ENCODE assay signal across 10 cellular contexts in genomic region chr12:58916891-58917570, GRCh38. TPM values are rescaled to one million over a fixed set of nuclear protein-coding genes. Genes with fewer than 3 reads are reported as not detected.
DNase-seq lines count a peak whose midpoint lies in the region; ATAC-seq and TF ChIP-seq lines count a peak whose summit lies in the region.
"Had no signal": no experiment of that assay in that cellular context is flagged by ENCODE, and none has a peak within 500 bp of the region (broad histone marks: within the 10 kb centered on the region; RNA-seq: fewer than 3 reads in every experiment).

No MANE protein-coding gene starts in this region.

- H3K27ac ChIP-seq in heart left ventricle (peak overlapping the region in 10 of 12 donors; percentile 14 to 96 (median 74)), aorta (ENCODE audit: low read depth in 1 of 2, low read length in 2 of 2) (peak overlapping the region in 1 of 2 donors; percentile 22)

- no peak for TF ChIP-seq POLR2A in heart left ventricle (IDR thresholded peaks at IDR 0.05)

- 46 to 59% (median 57%) methylated on average over 6 of the region's 6 CpGs for WGBS in heart left ventricle, 4 donors
- 3 to 4% methylated on average over 6 of the region's 6 CpGs for WGBS in aorta, 2 donors

- ATAC-seq in heart left ventricle (no peak), left cardiac atrium (no peak), aorta (ENCODE audit: low FRiP score) (no peak)

- no peak for TF ChIP-seq CTCF in heart left ventricle (IDR thresholded peaks at IDR 0.05)

- H3K27me3 ChIP-seq in heart left ventricle (no peaks in the 10 kb centered on the region), endocrine pancreas (ENCODE audit: control insufficient read depth, insufficient read depth, low read length) (no peaks in the 10 kb centered on the region), mucosa of stomach (ENCODE audit: control insufficient read depth, insufficient read depth, low read length) (no peaks in the 10 kb centered on the region), aorta (ENCODE audit: control insufficient read depth in 1 of 2, insufficient read depth in 2 of 2, low read length in 1 of 2) (no peaks in the 10 kb centered on the region)

- DNase-seq in heart left ventricle (no peak), left cardiac atrium (no peak), aorta (no peak), NCI-H1694 (lab: John Stamatoyannopoulos, UW) (no peak), hippocampal formation (lab: John Stamatoyannopoulos, UW) (no peak)
- DNase-seq in stimulated activated naive CD4-positive, alpha-beta T cell (lab: John Stamatoyannopoulos, UW), result no peak
- DNase-seq: activated CD4-positive, alpha-beta T cell treated with anti-CD3 and anti-CD28 coated beads, Interleukin-2, amount 10 ng/mL, durations not matched to agents 7 days and 5 days; C1 segment of cervical spinal cord had no signal

- H3K4me3 ChIP-seq in heart left ventricle (peak overlapping the region in 10 of 12 donors; percentile 9 to 93 (median 89)), endocrine pancreas (ENCODE audit: control insufficient read depth, insufficient read depth, low read length) (peak overlapping the region; percentile 86), mucosa of stomach (ENCODE audit: low read length) (no peak overlapping the region), aorta (ENCODE audit: low read length in 2 of 2) (peak overlapping the region; percentile 57 to 66)

- intact Hi-C loops in heart left ventricle (cut with DNase I) (no loop called here), left cardiac atrium (cut with DNase I) (no loop called here), aorta (cut with DNase I) (loop anchor here (5.0 to 10.0 kb wide), 2 partner anchors 35 to 492 kb away; no protein-coding TSS in a partner anchor)

- H3K4me1 ChIP-seq in heart left ventricle (peaks cover 0 to 49% (median 25%) of the 10 kb centered on the region in 12 donors), endocrine pancreas (ENCODE audit: control insufficient read depth, insufficient read depth, low read length) (peaks cover 35% of the 10 kb centered on the region), mucosa of stomach (ENCODE audit: control insufficient read depth, insufficient read depth, low read length) (peaks cover 32% of the 10 kb centered on the region), aorta (ENCODE audit: control insufficient read depth in 1 of 2, insufficient read depth in 2 of 2, low read length in 2 of 2) (peaks cover 2 to 6% of the 10 kb centered on the region in 2 donors)

- H3K9ac ChIP-seq in endocrine pancreas (ENCODE audit: control insufficient read depth, insufficient read depth, low read length) (no peak overlapping the region), mucosa of stomach (ENCODE audit: low read length) (peak overlapping the region; percentile 88)

- H3K36me3 ChIP-seq in heart left ventricle (peaks cover 0 to 21% (median 8%) of the 10 kb centered on the region in 9 donors), endocrine pancreas (ENCODE audit: control insufficient read depth, insufficient read depth, low read length) (no peaks in the 10 kb centered on the region), mucosa of stomach (ENCODE audit: control insufficient read depth, insufficient read depth, low read length) (no peaks in the 10 kb centered on the region), aorta (ENCODE audit: control insufficient read depth in 1 of 2, insufficient read depth in 2 of 2, low read length in 1 of 2) (peaks cover 0 to 2% of the 10 kb centered on the region in 2 donors)

- H3K9me3 ChIP-seq in heart left ventricle, result no peaks in the 10 kb centered on the region
- no peaks in the 10 kb centered on the region for H3K9me3 ChIP-seq in endocrine pancreas (ENCODE audit: control insufficient read depth, low read length)
- no peaks in the 10 kb centered on the region for H3K9me3 ChIP-seq in mucosa of stomach (ENCODE audit: control insufficient read depth, low read length)
- H3K9me3 ChIP-seq in aorta (ENCODE audit: control insufficient read depth, low read length), result no peaks in the 10 kb centered on the region

RNA-seq across cellular contexts. Expression of gene LRIG3, which starts 3.3 kb away (rescaled TPM):
- 1 to 10 TPM; 3.7 to 8.9 (median 4.7) TPM for total RNA-seq in heart left ventricle
- polyA plus RNA-seq in heart left ventricle, result 1 to 10 TPM; 1.8 to 2.1 TPM
- total RNA-seq in left cardiac atrium, result 10 to 100 TPM in 1 of 2 donors, 1 to 10 TPM in 1; 7.3 to 13.0 TPM
- total RNA-seq in aorta, result 10 to 100 TPM; 23.3 to 51.4 TPM
- polyA plus RNA-seq in aorta, result 10 to 100 TPM in 1 of 2 donors, 1 to 10 TPM in 1; 3.3 to 17.1 TPM
- total RNA-seq: activated CD4-positive, alpha-beta T cell treated with anti-CD3 and anti-CD28 coated beads, Interleukin-2, amount 10 ng/mL, durations not matched to agents 7 days and 5 days had no signal

Comparison
In these comparisons a context has a peak if more than half of its experiments do, and no peak if none do; other contexts are left out.
1. intact Hi-C loops: an anchor here in aorta (5.0 to 10.0 kb wide); none called in heart left ventricle and left cardiac atrium.